In genomic region chr5:958701-959571, GRCh38 we compare ENCODE assay signal across 10 cellular contexts. TPM values are rescaled to one million over a fixed set of nuclear protein-coding genes. Genes with fewer than 3 reads are reported as not detected.
DNase-seq lines count a peak whose midpoint lies in the region; ATAC-seq, FAIRE-seq and TF ChIP-seq lines count a peak whose summit lies in the region.
"Had no signal": no experiment of that assay in that cellular context is flagged by ENCODE, and none has a peak within 500 bp of the region (broad histone marks: within the 10 kb centered on the region; RNA-seq: fewer than 3 reads in every experiment).

No MANE protein-coding gene starts in this region.

- no peak for TF ChIP-seq POLR2A in GM12892 (IDR thresholded peaks at IDR 0.05; ENCODE audit: low read depth, low read length)

- H3K4me1 Mint-ChIP-seq in neural progenitor cell = peaks cover 29% of the 10 kb centered on the region

- DNase-seq in DMS53 (lab: John Stamatoyannopoulos, UW) (peak; percentile 84), NCI-H1105 (lab: John Stamatoyannopoulos, UW) (peak; percentile 30), coronary artery (ENCODE audit: low spot score) (peak; percentile 72), pancreas (peak in 1 of 6 donors; percentile 52), GM12892 (ENCODE audit: insufficient read length) (no peak), neural progenitor cell (ENCODE audit: low spot score) (no peak), activated T-cell treated with anti-CD3 and anti-CD28 coated beads for 4 hours (no peak)
- DNase-seq: SW 1271 had no signal

- FAIRE-seq in pancreas (lab: Jason Lieb, UNC) (no peak), GM12892 (lab: Jason Lieb, UNC) (no peak)

- H3K27ac ChIP-seq in coronary artery (no peak overlapping the region), pancreas (no peak overlapping the region), neural progenitor cell (no peak overlapping the region)

- no peak for TF ChIP-seq CTCF in coronary artery (IDR thresholded peaks at IDR 0.05)
- no peak for TF ChIP-seq CTCF in pancreas (IDR thresholded peaks at IDR 0.05)
- no peak for TF ChIP-seq CTCF in neural progenitor cell (IDR thresholded peaks at IDR 0.05)

- H3K79me2 ChIP-seq in neural progenitor cell (ENCODE audit: low read depth) = no peaks in the 10 kb centered on the region

- no peak overlapping the region for H3K27ac Mint-ChIP-seq in neural progenitor cell

- WGBS in pancreas, 2 donors = 47 to 52% methylated on average over 48 of the region's 48 CpGs

- ATAC-seq in pancreas (peak; percentile 16 to 46 (median 25)), GM18520 (IDR thresholded peaks at IDR 0.05; ENCODE audit: unreplicated experiment) (no peak)
- ATAC-seq: left colon had no signal

- intact Hi-C loops in pancreas (cut with DNase I) = no loop called here

- H3K4me1 ChIP-seq in pancreas = peaks cover 0 to 4% (median 0%) of the 10 kb centered on the region in 3 donors
- H3K4me1 ChIP-seq in neural progenitor cell = no peaks in the 10 kb centered on the region

- H3K27me3 ChIP-seq in pancreas = no peaks in the 10 kb centered on the region
- no peaks in the 10 kb centered on the region for H3K27me3 ChIP-seq in neural progenitor cell

- no peaks in the 10 kb centered on the region for H3K36me3 Mint-ChIP-seq in neural progenitor cell

- H3K9me3 ChIP-seq in pancreas (no peaks in the 10 kb centered on the region), neural progenitor cell (ENCODE audit: low read depth) (no peaks in the 10 kb centered on the region)

- no peaks in the 10 kb centered on the region for H3F3A ChIP-seq in neural progenitor cell (ENCODE audit: low read depth)

- no peaks in the 10 kb centered on the region for H4K20me1 ChIP-seq in neural progenitor cell (ENCODE audit: low read depth)

- H3K4me2 ChIP-seq in neural progenitor cell = no peak overlapping the region

- no peak overlapping the region for H2AFZ ChIP-seq in neural progenitor cell (replicated peaks)

- peaks cover 9% of the 10 kb centered on the region for H3K27me3 Mint-ChIP-seq in neural progenitor cell (ENCODE audit: insufficient read depth, low read depth)

- no peaks in the 10 kb centered on the region for H3K9me3 Mint-ChIP-seq in neural progenitor cell

- H3K4me3 ChIP-seq in coronary artery (no peak overlapping the region), pancreas (no peak overlapping the region), neural progenitor cell (no peak overlapping the region)

- H3K9ac ChIP-seq in neural progenitor cell = no peak overlapping the region

- no peak overlapping the region for H3K4me3 Mint-ChIP-seq in neural progenitor cell

- H3K36me3 ChIP-seq in pancreas (no peaks in the 10 kb centered on the region), neural progenitor cell (no peaks in the 10 kb centered on the region)

RNA-seq across cellular contexts. Expression of gene NKD2, which starts 49.7 kb away (rescaled TPM):
- 1 to 10 TPM; 1.8 to 8.8 (median 3.3) TPM for total RNA-seq in pancreas
- polyA plus RNA-seq in pancreas = 10 to 100 TPM; 13.1 to 18.6 TPM
- polyA plus RNA-seq in GM12892 (2012; ENCODE audit: missing spikeins) = 0.76 TPM
- total RNA-seq in neural progenitor cell (ENCODE audit: low replicate concordance) = 1.3 and 3.2 TPM in 2 replicates

Comparison
In these comparisons a context has a peak if more than half of its experiments do, and no peak if none do; other contexts are left out.
1. DNase-seq: peak in DMS53 (single experiment), NCI-H1105 (single experiment) and coronary artery (single experiment); none in GM12892 (single experiment), neural progenitor cell (single experiment) and activated T-cell treated with anti-CD3 and anti-CD28 coated beads for 4 hours (single experiment).